22 cellular contexts compared by ENCODE assay signal in the genomic region with DNA sequence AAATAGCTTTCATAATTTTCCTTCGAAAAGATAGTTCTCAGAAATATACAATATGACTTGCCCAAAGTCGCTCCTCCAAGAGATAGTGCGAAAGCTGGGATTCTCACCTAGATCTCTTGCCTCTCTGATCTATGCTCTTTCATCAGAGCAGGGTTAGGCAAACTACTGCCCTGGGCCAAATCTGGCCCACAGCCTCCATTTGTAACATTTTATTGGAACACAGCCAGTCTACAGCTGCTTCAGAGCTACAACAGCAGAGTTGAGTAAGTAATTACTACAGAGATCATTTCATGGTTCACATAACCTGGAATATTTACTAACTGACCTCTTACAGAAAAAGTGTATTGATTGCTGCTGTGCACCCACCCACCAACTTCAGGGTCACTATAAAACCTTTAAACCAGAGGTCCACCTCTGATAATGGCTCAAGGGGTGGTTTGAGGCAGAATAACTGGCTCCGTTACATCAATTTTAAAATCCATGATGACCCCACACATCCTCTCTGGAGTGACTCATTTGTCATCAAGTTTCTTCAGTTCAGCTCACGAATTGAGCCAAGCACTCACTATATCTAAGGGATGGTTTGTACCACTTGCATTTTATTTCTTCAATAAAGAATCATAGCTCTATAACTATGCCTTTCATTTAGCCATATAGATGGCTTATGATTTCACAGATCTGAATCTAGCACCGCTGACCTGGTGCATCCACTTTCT.
A peak's percentile ranks its signal among the peaks of the same experiment; 100 is the strongest.
DNase-seq lines count a peak whose midpoint lies in the region; ATAC-seq, FAIRE-seq and TF ChIP-seq lines count a peak whose summit lies in the region.
"Had no signal": no experiment of that assay in that cellular context is flagged by ENCODE, and none has a peak within 500 bp of the region (broad histone marks: within the 10 kb centered on the region; RNA-seq: fewer than 3 reads in every experiment).

No MANE protein-coding gene starts in this region.

- no peaks in the 10 kb centered on the region for H3K27me3 ChIP-seq in A673 (replicated peaks; ENCODE audit: insufficient read depth, low read depth, low read length, poor library complexity)
- H3K27me3 ChIP-seq: adrenal gland, left lung, ovary had no signal

- H3K27ac ChIP-seq in A673 (ENCODE audit: low read depth, low read length, poor library complexity, severe bottlenecking): no peak overlapping the region
- H3K27ac ChIP-seq: adrenal gland, left lung, ovary, skin epidermis had no signal

- no peak overlapping the region for H3K4me3 ChIP-seq in A673 (ENCODE audit: low read depth, low read length, poor library complexity, severe bottlenecking)
- H3K4me3 ChIP-seq: adrenal gland, left lung, ovary, skin epidermis had no signal

- H3K9me3 ChIP-seq in A673 (ENCODE audit: low read depth, low read length, poor library complexity, severe bottlenecking): no peaks in the 10 kb centered on the region
- H3K9me3 ChIP-seq: adrenal gland, left lung, ovary had no signal

- no peaks in the 10 kb centered on the region for H3K4me1 ChIP-seq in A673 (ENCODE audit: insufficient read depth, low read length, poor library complexity, severe bottlenecking)
- H3K4me1 ChIP-seq: left lung had no signal

- no TSS peak for BruUV-seq in A673 (replicated peaks; lab: Mats Ljungman, UMichigan)

- peak; percentile 71 for ATAC-seq in left ventricle myocardium superior
- ATAC-seq: activated T-helper 17 cell treated with anti-CD3 and anti-CD28 coated beads, Interleukin-2, amount 50 U/mL, for 72 hours; left lung had no signal

- DNase-seq in A673 (ENCODE audit: low spot score): peak; percentile 14
- DNase-seq in LHCN-M2 (ENCODE audit: low read depth): peak; percentile 44
- DNase-seq in amniotic epithelial cell (ENCODE audit: low read depth): peak; percentile 73
- DNase-seq in left ventricle myocardium superior: no peak
- DNase-seq in T-helper 9 cell: no peak
- DNase-seq in NCI-H1048 (lab: John Stamatoyannopoulos, UW): no peak
- no peak for DNase-seq in NCI-H510A (lab: John Stamatoyannopoulos, UW)
- no peak for DNase-seq in RCC 7860 (ENCODE audit: low spot score)
- DNase-seq: activated CD4-positive, CD25-positive, alpha-beta regulatory T cell; adrenal gland; CD4-positive, alpha-beta memory T cell; cerebellar nuclear complex; DMS79; effector memory CD4-positive, alpha-beta T cell; foreskin melanocyte; left lung; NCI-H187; SIG-M5; stimulated activated CD4-positive, alpha-beta T cell treated with anti-CD3 and anti-CD28 coated beads, Interleukin-2, amount 100 ng/mL, for 48 hours had no signal

- intact Hi-C loops in A673 (cut with micrococcal nuclease; ENCODE audit: unreplicated experiment) (no loop called here), left ventricle myocardium superior (cut with micrococcal nuclease) (no loop called here)

- FAIRE-seq in RCC 7860 (lab: Jason Lieb, UNC): no peak

- TF ChIP-seq CTCF in A673 (conservative IDR thresholded peaks at IDR 0.05; ENCODE audit: low read depth, low read length): no peak

- H3K36me3 ChIP-seq in A673 (ENCODE audit: insufficient read depth, low read length, poor library complexity, severe bottlenecking): no peaks in the 10 kb centered on the region
- H3K36me3 ChIP-seq: adrenal gland, left lung, ovary had no signal

- CTCF ChIA-PET in A673 (lab: Charles Lee): no interaction called here

- POLR2A ChIA-PET in A673 (lab: Charles Lee; ENCODE audit: low non-redundant PET): no interaction called here

Comparison
In these comparisons a context has a peak if more than half of its experiments do, and no peak if none do; other contexts are left out.
1. DNase-seq: peak in A673 (single experiment), LHCN-M2 (single experiment) and amniotic epithelial cell (single experiment); none in left ventricle myocardium superior (single experiment), T-helper 9 cell (single experiment), NCI-H1048 (single experiment), NCI-H510A (single experiment) and RCC 7860 (single experiment).